ENCODE assay signal across 1 cellular context in genomic region chr2:96267159-96267971, GRCh38.
TF ChIP-seq lines count a peak whose summit lies in the region.

No MANE protein-coding gene starts in this region.

TF ChIP-seq in HepG2, 621 proteins besides CTCF, POLR2A, EP300 and RAD21 (continued from another document and continues in another):
- no peak for TF ChIP-seq PRDM4 (CRISPR knock-in tag; IDR thresholded peaks at IDR 0.05; ENCODE audit: borderline replicate concordance)
- no peak for TF ChIP-seq ZNF34 (CRISPR knock-in tag; IDR thresholded peaks at IDR 0.05; ENCODE audit: borderline replicate concordance)
- TF ChIP-seq ZNF749 (CRISPR knock-in tag; IDR thresholded peaks at IDR 0.05; ENCODE audit: borderline replicate concordance): no peak
- TF ChIP-seq ZNF740 (CRISPR knock-in tag; IDR thresholded peaks at IDR 0.05): no peak
- no peak for TF ChIP-seq TFDP2 (CRISPR knock-in tag; IDR thresholded peaks at IDR 0.05)
- no peak; the same call in 1 of the 2 replicates for TF ChIP-seq MXD3 (CRISPR knock-in tag; IDR thresholded peaks at IDR 0.05)
- TF ChIP-seq DDIT3 (CRISPR knock-in tag; IDR thresholded peaks at IDR 0.05): no peak
- no peak for TF ChIP-seq GZF1 (CRISPR knock-in tag; IDR thresholded peaks at IDR 0.05)
- no peak for TF ChIP-seq ZFP91 (CRISPR knock-in tag; IDR thresholded peaks at IDR 0.05; ENCODE audit: borderline replicate concordance)
- no peak for TF ChIP-seq ZNF772 (CRISPR knock-in tag; IDR thresholded peaks at IDR 0.05)
- no peak for TF ChIP-seq ZNF567 (CRISPR knock-in tag; IDR thresholded peaks at IDR 0.05; ENCODE audit: borderline replicate concordance)
- no peak for TF ChIP-seq HNRNPL (IDR thresholded peaks at IDR 0.05; ENCODE audit: low read depth, low read length)
- TF ChIP-seq GTF3A (CRISPR knock-in tag; conservative IDR thresholded peaks at IDR 0.05): no peak
- TF ChIP-seq ZBTB42 (CRISPR knock-in tag; IDR thresholded peaks at IDR 0.05): no peak
- TF ChIP-seq NCOA5 (CRISPR knock-in tag; IDR thresholded peaks at IDR 0.05): no peak
- TF ChIP-seq ZNF766 (CRISPR knock-in tag; IDR thresholded peaks at IDR 0.05; ENCODE audit: borderline replicate concordance): no peak
- no peak for TF ChIP-seq EED (CRISPR knock-in tag; IDR thresholded peaks at IDR 0.05)
- no peak for TF ChIP-seq ZNF331 (CRISPR knock-in tag; IDR thresholded peaks at IDR 0.05)
- TF ChIP-seq SIN3B (IDR thresholded peaks at IDR 0.05; ENCODE audit: low read length): no peak
- no peak for TF ChIP-seq ZNF546 (CRISPR knock-in tag; conservative IDR thresholded peaks at IDR 0.05)
- TF ChIP-seq SMC3 (IDR thresholded peaks at IDR 0.05; ENCODE audit: low read length): peak; percentile 63
- TF ChIP-seq ZNF547 (CRISPR knock-in tag; IDR thresholded peaks at IDR 0.05): no peak
- no peak for TF ChIP-seq GABPA (IDR thresholded peaks at IDR 0.05; ENCODE audit: low read depth, low read length)
- no peak for TF ChIP-seq GABPA (CRISPR knock-in tag; IDR thresholded peaks at IDR 0.05; ENCODE audit: low read depth)
- no peak for TF ChIP-seq GFI1 (CRISPR knock-in tag; IDR thresholded peaks at IDR 0.05; ENCODE audit: borderline replicate concordance)
- TF ChIP-seq ZNF800 (CRISPR knock-in tag; IDR thresholded peaks at IDR 0.05): no peak
- no peak for TF ChIP-seq HCFC1 (IDR thresholded peaks at IDR 0.05; ENCODE audit: low read depth, low read length)
- no peak for TF ChIP-seq ZNF646 (CRISPR knock-in tag; IDR thresholded peaks at IDR 0.05)
- no peak for TF ChIP-seq ETV6 (CRISPR knock-in tag; conservative IDR thresholded peaks at IDR 0.05)
- TF ChIP-seq PLSCR1 (CRISPR knock-in tag; IDR thresholded peaks at IDR 0.05; ENCODE audit: borderline replicate concordance): no peak
- no peak for TF ChIP-seq RBAK (CRISPR knock-in tag; IDR thresholded peaks at IDR 0.05)
- no peak for TF ChIP-seq ZNF496 (CRISPR knock-in tag; IDR thresholded peaks at IDR 0.05; ENCODE audit: insufficient replicate concordance)
- no peak for TF ChIP-seq KLF13 (CRISPR knock-in tag; IDR thresholded peaks at IDR 0.05)
- TF ChIP-seq NR2F6 (IDR thresholded peaks at IDR 0.05): no peak
- TF ChIP-seq NR2F6 (CRISPR knock-in tag; IDR thresholded peaks at IDR 0.05): peak; percentile 37; the same call in 1 of the 2 replicates
- TF ChIP-seq HMGA1 (CRISPR knock-in tag; conservative IDR thresholded peaks at IDR 0.05): no peak
- no peak for TF ChIP-seq ZMAT3 (CRISPR knock-in tag; conservative IDR thresholded peaks at IDR 0.05)
- no peak for TF ChIP-seq ATF7 (IDR thresholded peaks at IDR 0.05)
- TF ChIP-seq ATF7 (CRISPR knock-in tag; IDR thresholded peaks at IDR 0.05): no peak
- no peak for TF ChIP-seq ZNF879 (CRISPR knock-in tag; IDR thresholded peaks at IDR 0.05)
- TF ChIP-seq MYPOP (CRISPR knock-in tag; IDR thresholded peaks at IDR 0.05): no peak
- TF ChIP-seq ZKSCAN5 (CRISPR knock-in tag; IDR thresholded peaks at IDR 0.05): no peak
- peak; percentile 77; the same call in 1 of the 2 replicates for TF ChIP-seq ZBTB38 (CRISPR knock-in tag; IDR thresholded peaks at IDR 0.05)
- no peak for TF ChIP-seq SUZ12 (IDR thresholded peaks at IDR 0.05; ENCODE audit: low read depth, low read length)
- TF ChIP-seq NFE2 (CRISPR knock-in tag; IDR thresholded peaks at IDR 0.05): no peak
- TF ChIP-seq SMYD3 (CRISPR knock-in tag; IDR thresholded peaks at IDR 0.05): no peak
- TF ChIP-seq ZBTB44 (CRISPR knock-in tag; IDR thresholded peaks at IDR 0.05): no peak
- TF ChIP-seq RORA (CRISPR knock-in tag; IDR thresholded peaks at IDR 0.05): no peak
- TF ChIP-seq ZNF773 (CRISPR knock-in tag; IDR thresholded peaks at IDR 0.05; ENCODE audit: borderline replicate concordance): no peak
- no peak for TF ChIP-seq PAF1 (CRISPR knock-in tag; IDR thresholded peaks at IDR 0.05)
